Comparison of ENCODE assay signal across 10 cellular contexts in genomic region chr21:16211339-16212303, GRCh38.
DNase-seq lines count a peak whose midpoint lies in the region; ATAC-seq, FAIRE-seq and TF ChIP-seq lines count a peak whose summit lies in the region.
"Had no signal": no experiment of that assay in that cellular context is flagged by ENCODE, and none has a peak within 500 bp of the region (broad histone marks: within the 10 kb centered on the region; RNA-seq: fewer than 3 reads in every experiment).

No MANE protein-coding gene starts in this region.

- H3K9me3 ChIP-seq in prostate gland, result no peaks in the 10 kb centered on the region
- H3K9me3 ChIP-seq in effector memory CD4-positive, alpha-beta T cell (ENCODE audit: control insufficient read depth, low read length), result no peaks in the 10 kb centered on the region
- no peaks in the 10 kb centered on the region for H3K9me3 ChIP-seq in pancreas

- H3K4me1 ChIP-seq in prostate gland (replicated peaks) (no peaks in the 10 kb centered on the region), pancreas (no peaks in the 10 kb centered on the region)
- no peaks in the 10 kb centered on the region for H3K4me1 ChIP-seq in effector memory CD4-positive, alpha-beta T cell (ENCODE audit: control insufficient read depth, insufficient read depth, low read length, poor library complexity, severe bottlenecking)

- no peak for TF ChIP-seq CTCF in prostate gland (IDR thresholded peaks at IDR 0.05)
- TF ChIP-seq CTCF in pancreas (IDR thresholded peaks at IDR 0.05), result no peak

- TF ChIP-seq POLR2A in prostate gland (IDR thresholded peaks at IDR 0.05), result no peak

- H3K27me3 ChIP-seq in prostate gland (replicated peaks; ENCODE audit: insufficient read depth), result no peaks in the 10 kb centered on the region
- no peaks in the 10 kb centered on the region for H3K27me3 ChIP-seq in effector memory CD4-positive, alpha-beta T cell (replicated peaks; ENCODE audit: control insufficient read depth, insufficient read depth, low read length, poor library complexity, severe bottlenecking)
- H3K27me3 ChIP-seq in pancreas, result no peaks in the 10 kb centered on the region

- H3K4me3 ChIP-seq in prostate gland, result no peak overlapping the region
- H3K4me3 ChIP-seq in effector memory CD4-positive, alpha-beta T cell (ENCODE audit: insufficient read depth, low read depth, low read length, poor library complexity, severe bottlenecking), result no peak overlapping the region
- no peak overlapping the region for H3K4me3 ChIP-seq in pancreas

- H3K36me3 ChIP-seq in prostate gland, result no peaks in the 10 kb centered on the region
- no peaks in the 10 kb centered on the region for H3K36me3 ChIP-seq in effector memory CD4-positive, alpha-beta T cell (ENCODE audit: control insufficient read depth, insufficient read depth, low read length)
- no peaks in the 10 kb centered on the region for H3K36me3 ChIP-seq in pancreas

- H3K27ac ChIP-seq in prostate gland (peak overlapping the region; percentile 15 to 24), pancreas (no peak overlapping the region)
- H3K27ac ChIP-seq in effector memory CD4-positive, alpha-beta T cell (ENCODE audit: insufficient read depth, low read length, poor library complexity, severe bottlenecking), result no peak overlapping the region

- intact Hi-C loops in prostate gland (cut with DNase I), result no loop called here
- intact Hi-C loops in pancreas (cut with DNase I), result no loop called here

- peak; percentile 53 for DNase-seq in amniotic epithelial cell (ENCODE audit: low read depth)
- peak; percentile 82 for DNase-seq in foreskin melanocyte
- DNase-seq in prostate gland (ENCODE audit: low spot score), result no peak
- DNase-seq in effector memory CD4-positive, alpha-beta T cell, result no peak
- DNase-seq in NCI-H2227 (lab: John Stamatoyannopoulos, UW; ENCODE audit: unreplicated experiment), result no peak
- no peak for DNase-seq in pancreas
- DNase-seq in ecto neural progenitor cell (ENCODE audit: low spot score), result no peak
- DNase-seq: SHP77; stimulated activated CD4-positive, alpha-beta T cell treated with anti-CD3 and anti-CD28 coated beads, Interleukin-4, amount 100 ng/mL, for 24 hours had no signal

- WGBS in prostate gland, result 30% methylated on average over 7 of the region's 7 CpGs
- WGBS in pancreas, 2 donors, result 39% methylated on average over 7 of the region's 7 CpGs

- no peak for ATAC-seq in pancreas

- peak; percentile 86 for FAIRE-seq in A204.1 (lab: Jason Lieb, UNC)
- no peak for FAIRE-seq in pancreas (lab: Jason Lieb, UNC)

Comparison
In these comparisons a context has a peak if more than half of its experiments do, and no peak if none do; other contexts are left out.
1. DNase-seq: peak in amniotic epithelial cell (single experiment) and foreskin melanocyte (single experiment); none in prostate gland (single experiment), effector memory CD4-positive, alpha-beta T cell (0 of 3), NCI-H2227 (single experiment), pancreas (0 of 6) and ecto neural progenitor cell (single experiment).
2. H3K27ac ChIP-seq: peak in prostate gland (2 of 2); none in effector memory CD4-positive, alpha-beta T cell (single experiment) and pancreas (0 of 4).